29 cellular contexts compared by ENCODE assay signal in genomic region chr15:86797135-86797534, GRCh38.
"Had no signal": no experiment of that assay in that cellular context is flagged by ENCODE, and none has a peak within 500 bp of the region (broad histone marks: within the 10 kb centered on the region; RNA-seq: fewer than 3 reads in every experiment).

No MANE protein-coding gene starts in this region.

- H2AFZ ChIP-seq: PC-9 had no signal

- H3K4me1 ChIP-seq: adrenal gland, body of pancreas, breast epithelium had no signal

- H3K36me3 ChIP-seq: adrenal gland, breast epithelium had no signal

- H3K27ac ChIP-seq: adrenal gland, body of pancreas, breast epithelium, KMS-11, PC-9 had no signal

- ATAC-seq: activated CD4-positive, alpha-beta T cell treated with anti-CD3 and anti-CD28 coated beads for 36 hours; activated CD4-positive, CD25-positive, alpha-beta regulatory T cell treated with anti-CD3 and anti-CD28 coated beads, Interleukin-2, amount 50 U/mL, for 24 hours; activated naive CD4-positive, alpha-beta T cell treated with anti-CD3 and anti-CD28 coated beads, Interleukin-2, amount 50 U/mL, for 72 hours; activated T-cell treated with anti-CD3 and anti-CD28 coated beads, Interleukin-2, amount 50 U/mL, for 4 hours; body of pancreas had no signal

- H3K27me3 ChIP-seq: adrenal gland, body of pancreas, breast epithelium had no signal

- H3K4me2 ChIP-seq: KMS-11, PC-9 had no signal

- H3K9me3 ChIP-seq: adrenal gland, body of pancreas, breast epithelium had no signal

- DNase-seq: activated CD4-positive, alpha-beta T cell treated with anti-CD3 and anti-CD28 coated beads for 36 hours; activated CD4-positive, alpha-beta T cell treated with anti-CD3 and anti-CD28 coated beads, Interleukin-2, amount 10 ng/mL, durations not matched to agents 7 days and 5 days; activated CD4-positive, alpha-beta T cell treated with anti-CD3 and anti-CD28 coated beads, Interleukin-2, amount 50 U/mL, for 48 hours; activated CD8-positive, alpha-beta memory T cell treated with anti-CD3 and anti-CD28 coated beads, Interleukin-2, amount 50 U/mL, for 4 hours; activated gamma-delta T cell treated with Interleukin-2 at 50 U/mL for 16 hours; activated naive CD4-positive, alpha-beta T cell treated with anti-CD3 and anti-CD28 coated beads for 36 hours; activated T-cell treated with anti-CD3 and anti-CD28 coated beads for 4 hours; activated T-cell treated with anti-CD3 and anti-CD28 coated beads, Interleukin-2, amount 50 U/mL, for 4 hours; adrenal gland; body of pancreas; MM.1S; NCI-H1092; NCI-H1417 treated with DMSO at 0.1 percent for 48 hours; NCI-H1694 treated with DMSO at 0.1 percent for 48 hours; NCI-H2029; NCI-H345; NCI-H510A; NCI-H748 treated with DMSO at 0.1 percent for 48 hours; NK-92 treated with Interleukin-12 subunit alpha and Interleukin-12 subunit beta, amount 100 ng/mL, for 24 hours; PC-9; Right ventricle myocardium superior; SW 1271; T-helper 1 cell; T-helper 2 cell; T-helper 9 cell had no signal

- H3K4me3 ChIP-seq: adrenal gland, body of pancreas, breast epithelium, PC-9 had no signal
